7 cellular contexts compared by ENCODE assay signal in genomic region chr12:111407371-111408115, GRCh38. TPM values are rescaled to one million over a fixed set of nuclear protein-coding genes. Genes with fewer than 3 reads are reported as not detected.
A peak's percentile ranks its signal among the peaks of the same experiment; 100 is the strongest.
DNase-seq lines count a peak whose midpoint lies in the region; ATAC-seq lines count a peak whose summit lies in the region.

No MANE protein-coding gene starts in this region.

- no peak overlapping the region for H3K9ac ChIP-seq in HUES48 (ENCODE audit: low read depth, low read length)
- H3K9ac ChIP-seq in iPS-20b (ENCODE audit: low read depth, low read length), result peak overlapping the region; percentile 77; the same call in 1 of the 2 replicates
- peak overlapping the region; percentile 36 to 83 for H3K9ac ChIP-seq in stomach smooth muscle (ENCODE audit: low read length in 2 of 2)

- no peak for DNase-seq in activated naive CD8-positive, alpha-beta T cell treated with anti-CD3 and anti-CD28 coated beads for 36 hours
- DNase-seq in NCI-H187 treated with DMSO at 0.1 percent for 48 hours (lab: John Stamatoyannopoulos, UW), result no peak
- DNase-seq in NCI-H524 treated with DMSO at 0.1 percent for 48 hours (lab: John Stamatoyannopoulos, UW), result no peak

- H3K27ac ChIP-seq in HUES48 (ENCODE audit: low read depth, low read length) (peak overlapping the region; percentile 10), iPS-20b (ENCODE audit: low read length) (no peak overlapping the region), stomach smooth muscle (ENCODE audit: low read length) (peak overlapping the region; percentile 64)

- H3K9me3 Mint-ChIP-seq in activated naive CD8-positive, alpha-beta T cell treated with anti-CD3 and anti-CD28 coated beads for 36 hours, result no peaks in the 10 kb centered on the region

- H3K9me3 ChIP-seq in HUES48 (ENCODE audit: control insufficient read depth, insufficient read depth, low read length) (no peaks in the 10 kb centered on the region), iPS-20b (ENCODE audit: insufficient read depth, low read depth, low read length) (no peaks in the 10 kb centered on the region), stomach smooth muscle (ENCODE audit: control insufficient read depth in 2 of 2, low read length in 2 of 2) (no peaks in the 10 kb centered on the region)

- H3K4me3 Mint-ChIP-seq in activated naive CD8-positive, alpha-beta T cell treated with anti-CD3 and anti-CD28 coated beads for 36 hours, result peak overlapping the region; percentile 97

- peaks cover 66% of the 10 kb centered on the region for H3K4me1 ChIP-seq in HUES48 (ENCODE audit: control insufficient read depth, insufficient read depth, low read length)
- H3K4me1 ChIP-seq in iPS-20b (ENCODE audit: insufficient read depth, low read length), result peaks cover 30% of the 10 kb centered on the region
- H3K4me1 ChIP-seq in stomach smooth muscle (ENCODE audit: control insufficient read depth, insufficient read depth, low read length), result peaks cover 67% of the 10 kb centered on the region

- H3K4me1 Mint-ChIP-seq in activated naive CD8-positive, alpha-beta T cell treated with anti-CD3 and anti-CD28 coated beads for 36 hours, result peaks cover 63% of the 10 kb centered on the region

- peak overlapping the region; percentile 93 for H3K27ac Mint-ChIP-seq in activated naive CD8-positive, alpha-beta T cell treated with anti-CD3 and anti-CD28 coated beads for 36 hours

- peaks cover 38% of the 10 kb centered on the region for H3K36me3 Mint-ChIP-seq in activated naive CD8-positive, alpha-beta T cell treated with anti-CD3 and anti-CD28 coated beads for 36 hours

- H3K36me3 ChIP-seq in HUES48 (ENCODE audit: control insufficient read depth, insufficient read depth, low read length), result no peaks in the 10 kb centered on the region
- no peaks in the 10 kb centered on the region for H3K36me3 ChIP-seq in iPS-20b (ENCODE audit: insufficient read depth, low read depth, low read length)
- no peaks in the 10 kb centered on the region for H3K36me3 ChIP-seq in stomach smooth muscle (ENCODE audit: control insufficient read depth in 2 of 2, insufficient read depth in 2 of 2, low read length in 2 of 2)

- H3K4me3 ChIP-seq in HUES48 (ENCODE audit: low read depth, low read length), result peak overlapping the region; percentile 81
- H3K4me3 ChIP-seq in iPS-20b (ENCODE audit: low read length), result peak overlapping the region; percentile 79
- peak overlapping the region; percentile 84 to 90 for H3K4me3 ChIP-seq in stomach smooth muscle (ENCODE audit: low read length in 2 of 2)

- no peak for ATAC-seq in HG03520 (IDR thresholded peaks at IDR 0.05; ENCODE audit: unreplicated experiment)

- H3K27me3 ChIP-seq in HUES48 (ENCODE audit: control insufficient read depth, insufficient read depth, low read length) (no peaks in the 10 kb centered on the region), iPS-20b (ENCODE audit: insufficient read depth, low read length) (peaks cover 8% of the 10 kb centered on the region; the same call in 1 of the 2 replicates), stomach smooth muscle (ENCODE audit: control insufficient read depth in 1 of 2, insufficient read depth in 2 of 2, low read length in 2 of 2) (no peaks in the 10 kb centered on the region)

- H3K27me3 Mint-ChIP-seq in activated naive CD8-positive, alpha-beta T cell treated with anti-CD3 and anti-CD28 coated beads for 36 hours, result no peaks in the 10 kb centered on the region

RNA-seq across cellular contexts. Expression of gene SH2B3, which starts 1.8 kb away (rescaled TPM):
- total RNA-seq in activated naive CD8-positive, alpha-beta T cell treated with anti-CD3 and anti-CD28 coated beads for 36 hours, result 10 to 100 TPM; 58.5 to 59.4 TPM

RNA-seq across cellular contexts. Expression of gene PHETA1, which starts 38.6 kb away (rescaled TPM):
- total RNA-seq in activated naive CD8-positive, alpha-beta T cell treated with anti-CD3 and anti-CD28 coated beads for 36 hours, result 1 to 10 TPM; 2.0 to 2.4 TPM
